Comparison of ENCODE assay signal across 1 cellular context in the genomic region with DNA sequence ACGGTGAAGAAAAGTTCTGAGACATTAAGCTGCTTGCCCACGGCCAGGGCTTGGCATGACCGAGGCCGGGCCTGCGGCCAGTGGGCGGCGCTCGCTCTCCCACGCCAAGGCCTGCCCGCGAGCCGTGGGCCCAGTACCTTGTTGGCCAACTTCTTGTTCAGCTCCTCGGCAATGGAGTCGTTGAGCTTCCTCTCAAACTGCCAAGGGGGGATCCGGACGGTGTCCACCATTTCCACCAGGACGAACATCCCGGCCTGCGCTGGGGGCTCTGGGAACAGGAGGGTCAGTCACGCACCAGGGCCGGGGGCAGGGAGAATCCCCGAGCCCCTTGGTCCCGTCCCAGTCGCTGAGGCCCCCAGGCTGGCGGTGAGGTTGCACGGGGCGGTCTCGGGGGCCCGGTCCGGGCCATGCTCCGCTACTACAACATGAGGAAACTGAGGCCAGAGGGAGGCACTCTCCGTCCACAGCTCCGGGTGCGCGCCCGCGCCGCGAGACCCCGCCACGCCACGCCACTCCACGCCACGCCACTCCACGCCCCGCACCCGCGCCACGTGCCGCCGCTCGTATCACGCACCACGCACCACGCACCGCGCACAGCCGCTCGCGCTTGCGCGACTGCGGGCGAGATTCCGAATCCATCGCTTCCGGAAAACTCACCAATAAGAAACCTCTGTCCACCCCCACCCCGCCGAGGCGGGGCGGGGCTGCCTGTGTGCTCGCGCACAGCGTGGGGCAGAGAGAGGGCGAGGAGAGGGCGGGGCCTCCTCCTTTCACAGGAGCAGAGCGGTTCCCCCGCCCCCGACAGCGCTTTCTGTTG.
TF ChIP-seq lines count a peak whose summit lies in the region.

A gene with protein sequence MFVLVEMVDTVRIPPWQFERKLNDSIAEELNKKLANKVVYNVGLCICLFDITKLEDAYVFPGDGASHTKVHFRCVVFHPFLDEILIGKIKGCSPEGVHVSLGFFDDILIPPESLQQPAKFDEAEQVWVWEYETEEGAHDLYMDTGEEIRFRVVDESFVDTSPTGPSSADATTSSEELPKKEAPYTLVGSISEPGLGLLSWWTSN (minus strand): TSS at position 617 of the 817 bp plus-strand sequence. CDS start 369 bp downstream, at position 248.

TF ChIP-seq in WTC11, 78 proteins besides CTCF, POLR2A, EP300 and RAD21 (continued from another document):
- TF ChIP-seq, protein P1, sequence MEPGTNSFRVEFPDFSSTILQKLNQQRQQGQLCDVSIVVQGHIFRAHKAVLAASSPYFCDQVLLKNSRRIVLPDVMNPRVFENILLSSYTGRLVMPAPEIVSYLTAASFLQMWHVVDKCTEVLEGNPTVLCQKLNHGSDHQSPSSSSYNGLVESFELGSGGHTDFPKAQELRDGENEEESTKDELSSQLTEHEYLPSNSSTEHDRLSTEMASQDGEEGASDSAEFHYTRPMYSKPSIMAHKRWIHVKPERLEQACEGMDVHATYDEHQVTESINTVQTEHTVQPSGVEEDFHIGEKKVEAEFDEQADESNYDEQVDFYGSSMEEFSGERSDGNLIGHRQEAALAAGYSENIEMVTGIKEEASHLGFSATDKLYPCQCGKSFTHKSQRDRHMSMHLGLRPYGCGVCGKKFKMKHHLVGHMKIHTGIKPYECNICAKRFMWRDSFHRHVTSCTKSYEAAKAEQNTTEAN (CRISPR knock-in tag; IDR thresholded peaks at IDR 0.05), result peak; percentile 59; the same call in 1 of the 2 replicates
- TF ChIP-seq ETV6 (CRISPR knock-in tag; IDR thresholded peaks at IDR 0.05) (peak; percentile 82), PRRX2 (CRISPR knock-in tag; IDR thresholded peaks at IDR 0.05) (0 out of 2 replicates have a peak, but pooled peaks have one; percentile 47), SP1 (CRISPR knock-in tag; conservative IDR thresholded peaks at IDR 0.05) (peak; percentile 78)
- TF ChIP-seq, protein P2, sequence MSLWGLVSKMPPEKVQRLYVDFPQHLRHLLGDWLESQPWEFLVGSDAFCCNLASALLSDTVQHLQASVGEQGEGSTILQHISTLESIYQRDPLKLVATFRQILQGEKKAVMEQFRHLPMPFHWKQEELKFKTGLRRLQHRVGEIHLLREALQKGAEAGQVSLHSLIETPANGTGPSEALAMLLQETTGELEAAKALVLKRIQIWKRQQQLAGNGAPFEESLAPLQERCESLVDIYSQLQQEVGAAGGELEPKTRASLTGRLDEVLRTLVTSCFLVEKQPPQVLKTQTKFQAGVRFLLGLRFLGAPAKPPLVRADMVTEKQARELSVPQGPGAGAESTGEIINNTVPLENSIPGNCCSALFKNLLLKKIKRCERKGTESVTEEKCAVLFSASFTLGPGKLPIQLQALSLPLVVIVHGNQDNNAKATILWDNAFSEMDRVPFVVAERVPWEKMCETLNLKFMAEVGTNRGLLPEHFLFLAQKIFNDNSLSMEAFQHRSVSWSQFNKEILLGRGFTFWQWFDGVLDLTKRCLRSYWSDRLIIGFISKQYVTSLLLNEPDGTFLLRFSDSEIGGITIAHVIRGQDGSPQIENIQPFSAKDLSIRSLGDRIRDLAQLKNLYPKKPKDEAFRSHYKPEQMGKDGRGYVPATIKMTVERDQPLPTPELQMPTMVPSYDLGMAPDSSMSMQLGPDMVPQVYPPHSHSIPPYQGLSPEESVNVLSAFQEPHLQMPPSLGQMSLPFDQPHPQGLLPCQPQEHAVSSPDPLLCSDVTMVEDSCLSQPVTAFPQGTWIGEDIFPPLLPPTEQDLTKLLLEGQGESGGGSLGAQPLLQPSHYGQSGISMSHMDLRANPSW (CRISPR knock-in tag; conservative IDR thresholded peaks at IDR 0.05; ENCODE audit: low read depth), result no peak
- TF ChIP-seq, protein P3, sequence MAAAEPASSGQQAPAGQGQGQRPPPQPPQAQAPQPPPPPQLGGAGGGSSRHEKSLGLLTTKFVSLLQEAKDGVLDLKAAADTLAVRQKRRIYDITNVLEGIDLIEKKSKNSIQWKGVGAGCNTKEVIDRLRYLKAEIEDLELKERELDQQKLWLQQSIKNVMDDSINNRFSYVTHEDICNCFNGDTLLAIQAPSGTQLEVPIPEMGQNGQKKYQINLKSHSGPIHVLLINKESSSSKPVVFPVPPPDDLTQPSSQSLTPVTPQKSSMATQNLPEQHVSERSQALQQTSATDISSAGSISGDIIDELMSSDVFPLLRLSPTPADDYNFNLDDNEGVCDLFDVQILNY (CRISPR knock-in tag; IDR thresholded peaks at IDR 0.05), result peak; percentile 70
